In the genomic region with DNA sequence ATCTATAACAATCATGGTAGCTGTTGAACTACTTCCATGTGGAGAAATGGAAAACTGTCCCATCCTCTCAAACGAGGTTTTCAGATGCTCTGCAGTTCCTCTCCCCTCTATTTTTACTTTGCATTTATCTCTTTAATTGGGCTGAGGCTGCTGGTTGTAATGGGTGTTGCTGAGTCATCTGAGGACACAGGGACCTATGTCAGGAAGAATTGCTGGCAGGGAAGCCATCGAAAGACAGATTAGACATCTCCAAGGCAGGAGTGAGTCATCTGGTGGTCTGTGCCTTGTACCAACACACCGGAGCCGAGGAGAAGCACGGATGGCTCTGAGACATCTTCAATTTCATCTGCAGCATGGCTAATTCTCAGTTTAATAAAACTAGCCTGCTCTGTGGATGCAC, we compare ENCODE assay signal across 27 cellular contexts.
DNase-seq lines count a peak whose midpoint lies in the region; ATAC-seq and TF ChIP-seq lines count a peak whose summit lies in the region.
"Had no signal": no experiment of that assay in that cellular context is flagged by ENCODE, and none has a peak within 500 bp of the region (broad histone marks: within the 10 kb centered on the region; RNA-seq: fewer than 3 reads in every experiment).

No MANE protein-coding gene starts in this region.

- H3K27ac Mint-ChIP-seq in GM23338 = no peak overlapping the region; the same call in 1 of the 2 replicates
- H3K27ac Mint-ChIP-seq: activated naive CD4-positive, alpha-beta T cell treated with anti-CD3 and anti-CD28 coated beads, Interleukin-2, amount 10 ng/mL, durations not matched to agents 7 days and 5 days; neural progenitor cell; T-helper 1 cell treated with Interleukin-12 subunit alpha and Interleukin-12 subunit beta and Interleukin-4 antibody, amounts not matched to agents 30 μg/mL and 1 μg/mL, for 36 hours had no signal

- H3K36me3 ChIP-seq in BE2C (no peaks in the 10 kb centered on the region), GM23338 (ENCODE audit: insufficient read depth) (no peaks in the 10 kb centered on the region), right atrium auricular region (no peaks in the 10 kb centered on the region)
- H3K36me3 ChIP-seq: cardiac muscle cell, esophagus muscularis mucosa, gastroesophageal sphincter, neural progenitor cell, tibial nerve had no signal

- H3K9me3 Mint-ChIP-seq in GM23338 = no peaks in the 10 kb centered on the region; the same call in 2 of the 3 replicates
- H3K9me3 Mint-ChIP-seq: neural progenitor cell had no signal

- no peak for TF ChIP-seq CTCF in BE2C (IDR thresholded peaks at IDR 0.05; ENCODE audit: low read depth, low read length)
- TF ChIP-seq CTCF in GM23338 (conservative IDR thresholded peaks at IDR 0.05; ENCODE audit: low read depth in 2 of 2) = no peak
- TF ChIP-seq CTCF in right atrium auricular region (IDR thresholded peaks at IDR 0.05) = no peak

- 0 out of 2 replicates have a peak, but pooled peaks cover 5% of the 10 kb centered on the region for H3F3A ChIP-seq in GM23338 (replicated peaks; ENCODE audit: low read depth)

- H3K27me3 ChIP-seq in BE2C = no peaks in the 10 kb centered on the region
- H3K27me3 ChIP-seq in GM23338 (ENCODE audit: insufficient read depth) = no peaks in the 10 kb centered on the region
- no peaks in the 10 kb centered on the region for H3K27me3 ChIP-seq in right atrium auricular region
- H3K27me3 ChIP-seq: cardiac muscle cell, esophagus muscularis mucosa, gastroesophageal sphincter, neural progenitor cell, tibial nerve had no signal

- H3K4me2 ChIP-seq in GM23338 = no peak overlapping the region
- H3K4me2 ChIP-seq: neural progenitor cell had no signal

- no peaks in the 10 kb centered on the region for H3K9me3 ChIP-seq in BE2C
- no peaks in the 10 kb centered on the region for H3K9me3 ChIP-seq in right atrium auricular region
- H3K9me3 ChIP-seq: esophagus muscularis mucosa, gastroesophageal sphincter, tibial nerve had no signal

- H2AFZ ChIP-seq in GM23338 = peak overlapping the region; percentile 21; the same call in 1 of the 2 replicates
- H2AFZ ChIP-seq: neural progenitor cell had no signal

- no peaks in the 10 kb centered on the region for H3K36me3 Mint-ChIP-seq in GM23338 (ENCODE audit: low read depth)
- H3K36me3 Mint-ChIP-seq: activated naive CD4-positive, alpha-beta T cell treated with anti-CD3 and anti-CD28 coated beads, Interleukin-2, amount 10 ng/mL, durations not matched to agents 7 days and 5 days; CD4-positive, alpha-beta memory T cell; neural progenitor cell had no signal

- H3K79me2 ChIP-seq in GM23338 (replicated peaks; ENCODE audit: insufficient read depth) = no peaks in the 10 kb centered on the region

- no peaks in the 10 kb centered on the region for H4K20me1 ChIP-seq in GM23338 (replicated peaks; ENCODE audit: insufficient read depth)

- ATAC-seq in GM23338 (no peak), GM21529 (IDR thresholded peaks at IDR 0.05; ENCODE audit: unreplicated experiment) (no peak), HG03442 (IDR thresholded peaks at IDR 0.05; ENCODE audit: unreplicated experiment) (no peak)
- ATAC-seq: gastroesophageal sphincter had no signal

- no peak overlapping the region for H3K4me3 ChIP-seq in BE2C (ENCODE audit: low read depth, low read length)
- H3K4me3 ChIP-seq in GM23338 = no peak overlapping the region
- H3K4me3 ChIP-seq in right atrium auricular region = no peak overlapping the region
- H3K4me3 ChIP-seq: cardiac muscle cell, esophagus muscularis mucosa, gastroesophageal sphincter, lung, neural progenitor cell, tibial nerve had no signal

- H3K4me1 ChIP-seq in BE2C (no peaks in the 10 kb centered on the region), GM23338 (ENCODE audit: insufficient read depth) (no peaks in the 10 kb centered on the region), right atrium auricular region (peaks cover 0 to 13% of the 10 kb centered on the region in 2 donors)
- H3K4me1 ChIP-seq: gastroesophageal sphincter, tibial nerve had no signal

- H3K27ac ChIP-seq in GM23338 (ENCODE audit: low read depth) (no peak overlapping the region; the same call in 1 of the 2 replicates), right atrium auricular region (peak overlapping the region; percentile 35 to 76)
- H3K27ac ChIP-seq: cardiac muscle cell, esophagus muscularis mucosa, gastroesophageal sphincter, neural progenitor cell, tibial nerve, VCaP had no signal

- H3K9me2 ChIP-seq in GM23338 (ENCODE audit: insufficient read depth) = no peaks in the 10 kb centered on the region

- H3K4me3 Mint-ChIP-seq in GM23338 = no peak overlapping the region
- H3K4me3 Mint-ChIP-seq: activated naive CD4-positive, alpha-beta T cell treated with anti-CD3 and anti-CD28 coated beads, Interleukin-2, amount 10 ng/mL, durations not matched to agents 7 days and 5 days; CD4-positive, alpha-beta memory T cell; neural progenitor cell; T-helper 1 cell treated with Interleukin-12 subunit alpha and Interleukin-12 subunit beta and Interleukin-4 antibody, amounts not matched to agents 30 μg/mL and 1 μg/mL, for 36 hours had no signal

- H3K27me3 Mint-ChIP-seq in GM23338 (ENCODE audit: insufficient read depth, low read depth, poor library complexity) = no peaks in the 10 kb centered on the region
- H3K27me3 Mint-ChIP-seq: activated naive CD4-positive, alpha-beta T cell treated with anti-CD3 and anti-CD28 coated beads, Interleukin-2, amount 10 ng/mL, durations not matched to agents 7 days and 5 days; CD4-positive, alpha-beta memory T cell had no signal

- peaks cover 8% of the 10 kb centered on the region; the same call in 2 of the 3 replicates for H3K4me1 Mint-ChIP-seq in GM23338
- H3K4me1 Mint-ChIP-seq: activated naive CD4-positive, alpha-beta T cell treated with anti-CD3 and anti-CD28 coated beads, Interleukin-2, amount 10 ng/mL, durations not matched to agents 7 days and 5 days; CD4-positive, alpha-beta memory T cell had no signal

- DNase-seq in BE2C (peak; percentile 21), GM23338 (ENCODE audit: low spot score) (no peak), astrocyte of the hippocampus (ENCODE audit: low read depth, low spot score) (peak; percentile 18), right atrium auricular region (ENCODE audit: low spot score) (no peak), GM19238 (ENCODE audit: insufficient read length, low spot score) (no peak), 8988T (no peak)
- DNase-seq: activated CD4-positive, alpha-beta T cell treated with anti-CD3 and anti-CD28 coated beads for 48 hours; activated naive CD4-positive, alpha-beta T cell treated with anti-CD3 and anti-CD28 coated beads, Interleukin-2, amount 10 ng/mL, durations not matched to agents 7 days and 5 days; amniotic stem cell; CD4-positive, alpha-beta memory T cell; cortex of kidney; DMS79 treated with DMSO at 0.1 percent for 48 hours; IMR-90; NCI-H1417 treated with DMSO at 0.1 percent for 48 hours; NCI-H2107; NCI-H446 treated with DMSO at 0.1 percent for 48 hours; stimulated activated CD8-positive, alpha-beta memory T cell treated with anti-CD3 and anti-CD28 coated beads, Interleukin-4, amount 100 ng/mL, for 48 hours had no signal

TF ChIP-seq in GM23338, 12 proteins besides CTCF, POLR2A, EP300 and RAD21 (continues in another document):
- no peak for TF ChIP-seq ZNF114 (CRISPR knock-in tag; IDR thresholded peaks at IDR 0.05)
- TF ChIP-seq, protein P1, sequence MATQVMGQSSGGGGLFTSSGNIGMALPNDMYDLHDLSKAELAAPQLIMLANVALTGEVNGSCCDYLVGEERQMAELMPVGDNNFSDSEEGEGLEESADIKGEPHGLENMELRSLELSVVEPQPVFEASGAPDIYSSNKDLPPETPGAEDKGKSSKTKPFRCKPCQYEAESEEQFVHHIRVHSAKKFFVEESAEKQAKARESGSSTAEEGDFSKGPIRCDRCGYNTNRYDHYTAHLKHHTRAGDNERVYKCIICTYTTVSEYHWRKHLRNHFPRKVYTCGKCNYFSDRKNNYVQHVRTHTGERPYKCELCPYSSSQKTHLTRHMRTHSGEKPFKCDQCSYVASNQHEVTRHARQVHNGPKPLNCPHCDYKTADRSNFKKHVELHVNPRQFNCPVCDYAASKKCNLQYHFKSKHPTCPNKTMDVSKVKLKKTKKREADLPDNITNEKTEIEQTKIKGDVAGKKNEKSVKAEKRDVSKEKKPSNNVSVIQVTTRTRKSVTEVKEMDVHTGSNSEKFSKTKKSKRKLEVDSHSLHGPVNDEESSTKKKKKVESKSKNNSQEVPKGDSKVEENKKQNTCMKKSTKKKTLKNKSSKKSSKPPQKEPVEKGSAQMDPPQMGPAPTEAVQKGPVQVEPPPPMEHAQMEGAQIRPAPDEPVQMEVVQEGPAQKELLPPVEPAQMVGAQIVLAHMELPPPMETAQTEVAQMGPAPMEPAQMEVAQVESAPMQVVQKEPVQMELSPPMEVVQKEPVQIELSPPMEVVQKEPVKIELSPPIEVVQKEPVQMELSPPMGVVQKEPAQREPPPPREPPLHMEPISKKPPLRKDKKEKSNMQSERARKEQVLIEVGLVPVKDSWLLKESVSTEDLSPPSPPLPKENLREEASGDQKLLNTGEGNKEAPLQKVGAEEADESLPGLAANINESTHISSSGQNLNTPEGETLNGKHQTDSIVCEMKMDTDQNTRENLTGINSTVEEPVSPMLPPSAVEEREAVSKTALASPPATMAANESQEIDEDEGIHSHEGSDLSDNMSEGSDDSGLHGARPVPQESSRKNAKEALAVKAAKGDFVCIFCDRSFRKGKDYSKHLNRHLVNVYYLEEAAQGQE (IDR thresholded peaks at IDR 0.05; ENCODE audit: unreplicated experiment) = no peak
- no peak for TF ChIP-seq ZNF331 (CRISPR knock-in tag; IDR thresholded peaks at IDR 0.05; ENCODE audit: low read depth)
- TF ChIP-seq, protein P2, sequence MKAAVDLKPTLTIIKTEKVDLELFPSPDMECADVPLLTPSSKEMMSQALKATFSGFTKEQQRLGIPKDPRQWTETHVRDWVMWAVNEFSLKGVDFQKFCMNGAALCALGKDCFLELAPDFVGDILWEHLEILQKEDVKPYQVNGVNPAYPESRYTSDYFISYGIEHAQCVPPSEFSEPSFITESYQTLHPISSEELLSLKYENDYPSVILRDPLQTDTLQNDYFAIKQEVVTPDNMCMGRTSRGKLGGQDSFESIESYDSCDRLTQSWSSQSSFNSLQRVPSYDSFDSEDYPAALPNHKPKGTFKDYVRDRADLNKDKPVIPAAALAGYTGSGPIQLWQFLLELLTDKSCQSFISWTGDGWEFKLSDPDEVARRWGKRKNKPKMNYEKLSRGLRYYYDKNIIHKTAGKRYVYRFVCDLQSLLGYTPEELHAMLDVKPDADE (IDR thresholded peaks at IDR 0.05) = no peak
- TF ChIP-seq EZH2 (IDR thresholded peaks at IDR 0.05; ENCODE audit: low read depth, unreplicated experiment) = no peak
- TF ChIP-seq EZH2phosphoT487 (IDR thresholded peaks at IDR 0.05; ENCODE audit: unreplicated experiment) = no peak
- TF ChIP-seq STAT1 (IDR thresholded peaks at IDR 0.05; ENCODE audit: unreplicated experiment) = no peak
- no peak for TF ChIP-seq NANOG (IDR thresholded peaks at IDR 0.05; ENCODE audit: borderline replicate concordance)
- TF ChIP-seq POLR2AphosphoS5 (IDR thresholded peaks at IDR 0.05; ENCODE audit: low read depth) = no peak

Comparison
In these comparisons a context has a peak if more than half of its experiments do, and no peak if none do; other contexts are left out.
1. DNase-seq: peak in BE2C (single experiment) and astrocyte of the hippocampus (single experiment); none in GM23338 (single experiment), right atrium auricular region (single experiment), GM19238 (single experiment) and 8988T (single experiment).